ENCODE assay signal across 16 cellular contexts in the genomic region with DNA sequence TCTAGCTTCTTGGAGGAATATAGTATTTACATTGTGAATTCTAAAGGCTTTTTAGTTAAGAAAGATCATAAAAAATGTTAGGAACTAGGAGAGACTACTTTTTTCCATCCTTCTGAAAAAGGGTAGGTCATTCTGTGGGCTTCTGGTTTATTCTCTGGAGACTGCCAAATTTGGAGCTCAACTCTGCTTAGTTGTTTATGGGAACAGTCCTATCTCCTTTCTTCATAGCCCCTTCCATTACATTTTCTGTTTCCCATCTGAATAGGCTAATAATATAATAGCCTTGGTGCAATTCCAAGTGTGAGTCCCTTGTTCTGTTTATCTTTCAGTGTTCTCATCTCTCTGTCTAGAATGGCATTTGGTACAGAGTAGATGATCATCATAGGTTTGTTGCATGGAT. TPM values are rescaled to one million over a fixed set of nuclear protein-coding genes. Genes with fewer than 3 reads are reported as not detected.
DNase-seq lines count a peak whose midpoint lies in the region; ATAC-seq and TF ChIP-seq lines count a peak whose summit lies in the region.
"Had no signal": no experiment of that assay in that cellular context is flagged by ENCODE, and none has a peak within 500 bp of the region (broad histone marks: within the 10 kb centered on the region; RNA-seq: fewer than 3 reads in every experiment).

No MANE protein-coding gene starts in this region.

- no peak overlapping the region for H4K91ac ChIP-seq in IMR-90 (ENCODE audit: insufficient read depth, low read depth, low read length)

- CTCF ChIA-PET in IMR-90 (lab: Yijun Ruan, JAX), result no interaction called here

- H2BK20ac ChIP-seq in IMR-90 (ENCODE audit: low read depth, low read length), result no peak overlapping the region

- H3K36me3 ChIP-seq in left ventricle myocardium inferior (no peaks in the 10 kb centered on the region), right atrium auricular region (no peaks in the 10 kb centered on the region), IMR-90 (ENCODE audit: control insufficient read depth, insufficient read depth, low read length) (no peaks in the 10 kb centered on the region), uterus (no peaks in the 10 kb centered on the region), mesendoderm (ENCODE audit: control insufficient read depth, insufficient read depth, low read length) (no peaks in the 10 kb centered on the region)
- H3K36me3 ChIP-seq: BE2C; BLaER1 treated with 17β-estradiol and CSF1 and Interleukin-3, amounts not matched to agents 10 nM and 100 nM; HAP-1 had no signal

- H4K5ac ChIP-seq in IMR-90 (ENCODE audit: low read depth, low read length) (no peak overlapping the region), mesendoderm (ENCODE audit: low read length) (no peak overlapping the region)

- H2BK120ac ChIP-seq in IMR-90 (ENCODE audit: low read depth, low read length) (no peak overlapping the region), mesendoderm (ENCODE audit: low read depth, low read length) (no peak overlapping the region)

- H3K27me3 ChIP-seq in left ventricle myocardium inferior (ENCODE audit: low read depth) (no peaks in the 10 kb centered on the region), right atrium auricular region (no peaks in the 10 kb centered on the region), IMR-90 (ENCODE audit: control insufficient read depth, insufficient read depth, low read length) (peaks cover 22% of the 10 kb centered on the region), uterus (no peaks in the 10 kb centered on the region), mesendoderm (ENCODE audit: insufficient read depth, low read length, poor library complexity) (no peaks in the 10 kb centered on the region)
- H3K27me3 ChIP-seq: BE2C; BLaER1 treated with 17β-estradiol and CSF1 and Interleukin-3, amounts not matched to agents 10 nM and 100 nM had no signal

- no peak overlapping the region for H3K4me3 ChIP-seq in left ventricle myocardium inferior
- no peak overlapping the region for H3K4me3 ChIP-seq in right atrium auricular region
- H3K4me3 ChIP-seq in IMR-90 (ENCODE audit: insufficient read depth, low read depth, low read length), result no peak overlapping the region
- H3K4me3 ChIP-seq in uterus, result no peak overlapping the region
- H3K4me3 ChIP-seq in mesendoderm (ENCODE audit: low read length), result no peak overlapping the region
- H3K4me3 ChIP-seq: BLaER1 treated with 17β-estradiol and CSF1 and Interleukin-3, amounts not matched to agents 10 nM and 100 nM; HAP-1 had no signal

- H3K9ac ChIP-seq in IMR-90 (ENCODE audit: low read depth, low read length) (no peak overlapping the region), mesendoderm (ENCODE audit: low read length) (no peak overlapping the region)
- H3K9ac ChIP-seq: BLaER1 treated with 17β-estradiol and CSF1 and Interleukin-3, amounts not matched to agents 10 nM and 100 nM had no signal

- TF ChIP-seq POLR2A in IMR-90 (IDR thresholded peaks at IDR 0.05; ENCODE audit: low read depth, low read length) (no peak), uterus (IDR thresholded peaks at IDR 0.05) (no peak)

- H3K18ac ChIP-seq in IMR-90 (ENCODE audit: low read depth, low read length) (no peak overlapping the region), mesendoderm (ENCODE audit: low read length) (no peak overlapping the region)

- H2AK5ac ChIP-seq in IMR-90 (ENCODE audit: low read depth, low read length) (no peak overlapping the region), mesendoderm (ENCODE audit: low read length) (no peak overlapping the region)

- no peak overlapping the region for H2BK5ac ChIP-seq in IMR-90 (ENCODE audit: low read depth, low read length, poor library complexity, severe bottlenecking)
- H2BK5ac ChIP-seq in mesendoderm (ENCODE audit: low read length), result no peak overlapping the region

- no peak overlapping the region for H3K4me2 ChIP-seq in IMR-90 (ENCODE audit: low read depth, low read length)
- H3K4me2 ChIP-seq in mesendoderm (ENCODE audit: low read length), result no peak overlapping the region
- H3K4me2 ChIP-seq: BLaER1 treated with 17β-estradiol and CSF1 and Interleukin-3, amounts not matched to agents 10 nM and 100 nM had no signal

- POLR2A ChIA-PET in IMR-90 (lab: Charles Lee; ENCODE audit: unreplicated experiment), result no interaction called here

- DNase-seq in left ventricle myocardium inferior (no peak), right atrium auricular region (ENCODE audit: low spot score) (no peak), IMR-90 (no peak), uterus (no peak), mesendoderm (no peak), Ammon's horn (ENCODE audit: low spot score) (no peak)
- DNase-seq: BE2C; CD4-positive, alpha-beta T cell; CD8-positive, alpha-beta memory T cell; DMS53; DMS79 treated with DMSO at 0.1 percent for 48 hours; GOT3; HFFc6 had no signal

- H2AK9ac ChIP-seq in IMR-90 (replicated peaks; ENCODE audit: low read depth, low read length, poor library complexity), result no peak overlapping the region

- intact Hi-C loops in left ventricle myocardium inferior (cut with micrococcal nuclease), result loop anchor here (5.0 kb wide), 1 partner anchor 83 kb away; no protein-coding TSS in a partner anchor
- intact Hi-C loops in IMR-90 (cut with micrococcal nuclease), result loop anchor here (5.0 kb wide), 2 partner anchors 208 to 412 kb away; no protein-coding TSS in a partner anchor
- intact Hi-C loops in uterus (cut with DNase I; ENCODE audit: low total_unique reads), result no loop called here

- H3K27ac ChIP-seq in left ventricle myocardium inferior (replicated peaks), result peak overlapping the region; percentile 43
- H3K27ac ChIP-seq in right atrium auricular region, result no peak overlapping the region
- H3K27ac ChIP-seq in IMR-90 (ENCODE audit: insufficient read depth, low read length), result no peak overlapping the region
- H3K27ac ChIP-seq in uterus, result peak overlapping the region; percentile 32 to 65
- no peak overlapping the region for H3K27ac ChIP-seq in mesendoderm (ENCODE audit: low read depth, low read length)
- H3K27ac ChIP-seq: BLaER1 treated with 17β-estradiol and CSF1 and Interleukin-3, amounts not matched to agents 10 nM and 100 nM had no signal

- no peak overlapping the region for H2AFZ ChIP-seq in IMR-90 (replicated peaks; ENCODE audit: low read length, poor library complexity)

- no peaks in the 10 kb centered on the region for H3K4me1 ChIP-seq in left ventricle myocardium inferior
- no peaks in the 10 kb centered on the region for H3K4me1 ChIP-seq in right atrium auricular region
- H3K4me1 ChIP-seq in IMR-90 (ENCODE audit: control insufficient read depth, insufficient read depth, low read length), result no peaks in the 10 kb centered on the region
- H3K4me1 ChIP-seq in uterus, result peaks cover 0 to 5% of the 10 kb centered on the region in 2 donors
- no peaks in the 10 kb centered on the region for H3K4me1 ChIP-seq in mesendoderm (ENCODE audit: control insufficient read depth, low read depth, low read length)
- H3K4me1 ChIP-seq: BE2C, HAP-1 had no signal

- H3K4ac ChIP-seq in IMR-90 (ENCODE audit: low read depth, low read length) (no peak overlapping the region), mesendoderm (ENCODE audit: low read depth, low read length) (no peak overlapping the region)

- no peaks in the 10 kb centered on the region for H3K9me1 ChIP-seq in IMR-90 (ENCODE audit: insufficient read depth, low read length)

- BruUV-seq in IMR-90 (replicated peaks; lab: Mats Ljungman, UMichigan), result no TSS peak

- H3K56ac ChIP-seq in IMR-90 (ENCODE audit: extremely low read depth, insufficient read depth, low read length) (no peak overlapping the region), mesendoderm (ENCODE audit: low read length) (no peak overlapping the region)

- H3K79me1 ChIP-seq in IMR-90 (ENCODE audit: low read depth in 1 of 2, low read length in 2 of 2), result no peaks in the 10 kb centered on the region
- no peaks in the 10 kb centered on the region for H3K79me1 ChIP-seq in mesendoderm (ENCODE audit: low read length)

- no peak overlapping the region for H4K8ac ChIP-seq in IMR-90 (ENCODE audit: low read depth in 2 of 2, low read length in 2 of 2)
- no peak overlapping the region for H4K8ac ChIP-seq in mesendoderm (ENCODE audit: low read depth, low read length)

- TF ChIP-seq CTCF in left ventricle myocardium inferior (IDR thresholded peaks at IDR 0.05; ENCODE audit: borderline replicate concordance) (no peak), right atrium auricular region (IDR thresholded peaks at IDR 0.05) (no peak), IMR-90 (conservative IDR thresholded peaks at IDR 0.05; ENCODE audit: low read depth, low read length) (no peak), uterus (IDR thresholded peaks at IDR 0.05) (no peak)

- H3K79me2 ChIP-seq in mesendoderm (ENCODE audit: control insufficient read depth, insufficient read depth, low read length), result no peaks in the 10 kb centered on the region

- no peaks in the 10 kb centered on the region for H4K20me1 ChIP-seq in IMR-90 (ENCODE audit: insufficient read depth, low read length)
- H4K20me1 ChIP-seq: BLaER1 treated with 17β-estradiol and CSF1 and Interleukin-3, amounts not matched to agents 10 nM and 100 nM had no signal

- dilution Hi-C loops in IMR-90 (cut with HindIII; ENCODE audit: low sequenced_read_pairs, unreplicated experiment), result no loop called here

- H3K14ac ChIP-seq in IMR-90 (replicated peaks; ENCODE audit: low read depth, low read length), result no peak overlapping the region

- in situ Hi-C loops in IMR-90 (cut with MboI; ENCODE audit: low sequenced_read_pairs), result loop anchor here (5.0 kb wide), 2 partner anchors 78 to 188 kb away; no protein-coding TSS in a partner anchor

- H3K9me3 ChIP-seq in left ventricle myocardium inferior (replicated peaks) (peaks cover 9% of the 10 kb centered on the region), right atrium auricular region (peaks cover 0 to 5% of the 10 kb centered on the region in 2 donors), IMR-90 (ENCODE audit: control insufficient read depth, insufficient read depth, low read length) (peaks cover 5% of the 10 kb centered on the region; the same call in 1 of the 2 replicates), uterus (peaks cover 0 to 5% of the 10 kb centered on the region in 2 donors)
- H3K9me3 ChIP-seq: BE2C, HAP-1 had no signal

- H2BK15ac ChIP-seq in IMR-90 (ENCODE audit: low read depth, low read length) (no peak overlapping the region), mesendoderm (replicated peaks; ENCODE audit: low read depth) (no peak overlapping the region)

- 0 out of 2 replicates have a peak, but pooled peaks have one; percentile 27 for ATAC-seq in IMR-90 (ENCODE audit: low read depth)

- H3K23ac ChIP-seq in IMR-90 (ENCODE audit: low read depth, low read length), result no peak overlapping the region
- H3K23ac ChIP-seq in mesendoderm (ENCODE audit: low read length), result no peak overlapping the region

- TF ChIP-seq RAD21 in IMR-90 (IDR thresholded peaks at IDR 0.05; ENCODE audit: low read length), result no peak

RNA-seq across cellular contexts. Expression of a gene that starts 15.6 kb away (rescaled TPM):
- 3.5 TPM for total RNA-seq in left ventricle myocardium inferior
- total RNA-seq in right atrium auricular region, result 1 to 10 TPM; 5.0 to 6.4 TPM
- 0.18 and 0.28 TPM in 2 replicates for total RNA-seq in IMR-90 (2012; rRNA removed)
- 0.13 and 0.19 TPM in 2 replicates for polyA plus RNA-seq in IMR-90 (2012; rRNA removed)
- polyA plus RNA-seq in IMR-90 (2012; cell fraction: cytosol; rRNA removed), result 0.11 and 0.15 TPM in 2 replicates
- 0.33 and 0.57 TPM in 2 replicates for polyA plus RNA-seq in IMR-90 (2012; cell fraction: nucleus; rRNA removed; ENCODE audit: low replicate concordance)
- total RNA-seq in uterus, result 10 to 100 TPM; 46.5 to 75.4 (median 57.4) TPM
- polyA plus RNA-seq in mesendoderm (2013, experiment 1 of 2), result 0.70 TPM
- polyA plus RNA-seq in mesendoderm (2013, experiment 2 of 2), result 0.76 TPM
- total RNA-seq: CD8-positive, alpha-beta memory T cell had no signal
- polyA plus RNA-seq: CD14-positive monocyte had no signal

RNA-seq across cellular contexts. Expression of a gene that starts 42.1 kb away (rescaled TPM):
- total RNA-seq in left ventricle myocardium inferior, result 9.2 TPM
- total RNA-seq in right atrium auricular region, result 1 to 10 TPM; 2.2 to 3.5 TPM
- total RNA-seq in IMR-90 (2012; rRNA removed), result under 0.01 and 0.18 TPM in 2 replicates
- 0.07 and 0.31 TPM in 2 replicates for polyA plus RNA-seq in IMR-90 (2012; rRNA removed)
- polyA plus RNA-seq in IMR-90 (2012; cell fraction: cytosol; rRNA removed), result 0.01 and 0.10 TPM in 2 replicates
- polyA plus RNA-seq in IMR-90 (2012; cell fraction: nucleus; rRNA removed; ENCODE audit: low replicate concordance), result 0.36 and 0.66 TPM in 2 replicates
- total RNA-seq in uterus, result 10 to 100 TPM; 10.8 to 33.4 (median 15.9) TPM
- polyA plus RNA-seq in mesendoderm (2013, experiment 1 of 2), result 1.3 TPM
- 1.5 TPM for polyA plus RNA-seq in mesendoderm (2013, experiment 2 of 2)
- total RNA-seq: CD8-positive, alpha-beta memory T cell had no signal
- polyA plus RNA-seq: CD8-positive, alpha-beta memory T cell had no signal

Comparison
In these comparisons a context has a peak if more than half of its experiments do, and no peak if none do; other contexts are left out.
1. H3K27ac ChIP-seq: peak in left ventricle myocardium inferior (single experiment) and uterus (2 of 2); none in right atrium auricular region (0 of 2), IMR-90 (single experiment) and mesendoderm (single experiment).
2. RNA of a gene that starts 15.6 kb away (total RNA-seq): 46.5 to 75.4 TPM in uterus; 5.0 to 6.4 TPM in right atrium auricular region, 3.5 TPM in left ventricle myocardium inferior (single experiment) and 0.18 to 0.28 TPM in IMR-90; every median in the first group is over 4 times any median in the second.